In genomic region chr5:100647461-100648230, GRCh38 we compare ENCODE assay signal across 9 cellular contexts.
DNase-seq lines count a peak whose midpoint lies in the region; FAIRE-seq and TF ChIP-seq lines count a peak whose summit lies in the region.
"Had no signal": no experiment of that assay in that cellular context is flagged by ENCODE, and none has a peak within 500 bp of the region (broad histone marks: within the 10 kb centered on the region; RNA-seq: fewer than 3 reads in every experiment).

No MANE protein-coding gene starts in this region.

- TF ChIP-seq POLR2A in NB4 (IDR thresholded peaks at IDR 0.05; ENCODE audit: extremely low read depth, insufficient read length) = no peak

- H2BK15ac ChIP-seq in neuronal stem cell (ENCODE audit: low read length) = no peak overlapping the region

- no peak overlapping the region for H4K91ac ChIP-seq in neuronal stem cell (ENCODE audit: low read depth, low read length, poor library complexity)

- H2BK12ac ChIP-seq in neuronal stem cell (ENCODE audit: low read length) = no peak overlapping the region

- no peak overlapping the region for H2AK5ac ChIP-seq in neuronal stem cell (ENCODE audit: low read depth, low read length)

- peak overlapping the region; percentile 36 for H2AFZ ChIP-seq in neuronal stem cell (ENCODE audit: low read length)

- no peak for FAIRE-seq in bronchial epithelial cell (lab: Jason Lieb, UNC)

- H3K9ac ChIP-seq in neuronal stem cell (ENCODE audit: low read depth, low read length, poor library complexity) = no peak overlapping the region
- H3K9ac ChIP-seq: BLaER1 treated with 17β-estradiol and CSF1 and Interleukin-3, amounts not matched to agents 10 nM and 100 nM had no signal

- H3K18ac ChIP-seq in neuronal stem cell (ENCODE audit: low read length) = no peak overlapping the region

- TF ChIP-seq CTCF in NB4 (IDR thresholded peaks at IDR 0.05; ENCODE audit: low read depth, low read length) (no peak), bronchial epithelial cell (IDR thresholded peaks at IDR 0.05; ENCODE audit: insufficient read depth, low read length, severe bottlenecking) (no peak)

- H3K14ac ChIP-seq in neuronal stem cell (ENCODE audit: low read length) = no peak overlapping the region

- H3K4me2 ChIP-seq in neuronal stem cell (ENCODE audit: insufficient read depth, low read length, poor library complexity, severe bottlenecking) = no peak overlapping the region

- H3K4ac ChIP-seq in neuronal stem cell (ENCODE audit: low read length) = no peak overlapping the region

- H3K27me3 ChIP-seq in bronchial epithelial cell (ENCODE audit: control insufficient read depth, insufficient read depth, low read length) = no peaks in the 10 kb centered on the region
- H3K27me3 ChIP-seq in neuronal stem cell (ENCODE audit: control insufficient read depth in 3 of 3, insufficient read depth in 3 of 3, low read depth in 1 of 3, low read length in 3 of 3) = no peaks in the 10 kb centered on the region
- H3K27me3 ChIP-seq: BLaER1 treated with 17β-estradiol and CSF1 and Interleukin-3, amounts not matched to agents 10 nM and 100 nM had no signal

- peak; percentile 58 for DNase-seq in NCI-H2196 (lab: John Stamatoyannopoulos, UW; ENCODE audit: unreplicated experiment)
- no peak for DNase-seq in NCI-H2196 treated with DMSO at 0.1 percent for 48 hours (lab: John Stamatoyannopoulos, UW; ENCODE audit: unreplicated experiment)
- peak; percentile 19 for DNase-seq in H4 (ENCODE audit: low spot score)
- DNase-seq in NB4 (ENCODE audit: low read depth) = peak; percentile 54
- peak; percentile 51 for DNase-seq in bronchial epithelial cell (ENCODE audit: low read depth)
- DNase-seq in neuronal stem cell (ENCODE audit: low spot score) = no peak
- DNase-seq in effector CD4-positive, alpha-beta T cell = no peak
- DNase-seq in retina = no peak

- H3K36me3 ChIP-seq in bronchial epithelial cell (ENCODE audit: control insufficient read depth, insufficient read depth, low read length) = no peaks in the 10 kb centered on the region
- no peaks in the 10 kb centered on the region for H3K36me3 ChIP-seq in neuronal stem cell (replicated peaks in 1 of 2; ENCODE audit: control insufficient read depth in 2 of 2, insufficient read depth in 2 of 2, low read length in 2 of 2)
- H3K36me3 ChIP-seq: BLaER1 treated with 17β-estradiol and CSF1 and Interleukin-3, amounts not matched to agents 10 nM and 100 nM had no signal

- H3K4me3 ChIP-seq in NB4 (ENCODE audit: low read depth, low read length) (no peak overlapping the region), bronchial epithelial cell (ENCODE audit: low read depth, low read length) (no peak overlapping the region), neuronal stem cell (ENCODE audit: low read length in 2 of 2) (no peak overlapping the region)
- H3K4me3 ChIP-seq: BLaER1 treated with 17β-estradiol and CSF1 and Interleukin-3, amounts not matched to agents 10 nM and 100 nM had no signal

- H3K79me1 ChIP-seq in neuronal stem cell (ENCODE audit: low read depth, low read length) = no peaks in the 10 kb centered on the region

- no peak overlapping the region for H2BK120ac ChIP-seq in neuronal stem cell (ENCODE audit: low read depth, low read length)

- H3K9me3 ChIP-seq in neuronal stem cell (replicated peaks in 1 of 2; ENCODE audit: control insufficient read depth in 2 of 2, insufficient read depth in 1 of 2, low read depth in 1 of 2, low read length in 2 of 2) = no peaks in the 10 kb centered on the region

- no peak overlapping the region for H4K8ac ChIP-seq in neuronal stem cell (ENCODE audit: low read depth, low read length)

- no CpG with 5 or more reads among the region's 10 CpGs for WGBS in neuronal stem cell (ENCODE audit: extremely low coverage in 2 of 2, insufficient read length in 2 of 2, insufficient replicate concordance in 1 of 2), 2 donors

- H3K27ac ChIP-seq in neuronal stem cell (replicated peaks; ENCODE audit: low read length) = no peak overlapping the region
- H3K27ac ChIP-seq: BLaER1 treated with 17β-estradiol and CSF1 and Interleukin-3, amounts not matched to agents 10 nM and 100 nM had no signal

- H2BK5ac ChIP-seq in neuronal stem cell (ENCODE audit: low read length) = no peak overlapping the region

- peaks cover 9 to 14% of the 10 kb centered on the region in 2 donors for H3K4me1 ChIP-seq in neuronal stem cell (ENCODE audit: control insufficient read depth in 2 of 2, insufficient read depth in 1 of 2, low read depth in 1 of 2, low read length in 2 of 2)

- H3K23ac ChIP-seq in neuronal stem cell (ENCODE audit: low read depth, low read length, poor library complexity) = no peak overlapping the region

Comparison
In these comparisons a context has a peak if more than half of its experiments do, and no peak if none do; other contexts are left out.
1. DNase-seq: peak in NCI-H2196 (single experiment), H4 (single experiment), NB4 (single experiment) and bronchial epithelial cell (single experiment); none in NCI-H2196 treated with DMSO at 0.1 percent for 48 hours (single experiment), neuronal stem cell (single experiment), effector CD4-positive, alpha-beta T cell (single experiment) and retina (single experiment).